ENCODE assay signal across 8 cellular contexts in the genomic region with DNA sequence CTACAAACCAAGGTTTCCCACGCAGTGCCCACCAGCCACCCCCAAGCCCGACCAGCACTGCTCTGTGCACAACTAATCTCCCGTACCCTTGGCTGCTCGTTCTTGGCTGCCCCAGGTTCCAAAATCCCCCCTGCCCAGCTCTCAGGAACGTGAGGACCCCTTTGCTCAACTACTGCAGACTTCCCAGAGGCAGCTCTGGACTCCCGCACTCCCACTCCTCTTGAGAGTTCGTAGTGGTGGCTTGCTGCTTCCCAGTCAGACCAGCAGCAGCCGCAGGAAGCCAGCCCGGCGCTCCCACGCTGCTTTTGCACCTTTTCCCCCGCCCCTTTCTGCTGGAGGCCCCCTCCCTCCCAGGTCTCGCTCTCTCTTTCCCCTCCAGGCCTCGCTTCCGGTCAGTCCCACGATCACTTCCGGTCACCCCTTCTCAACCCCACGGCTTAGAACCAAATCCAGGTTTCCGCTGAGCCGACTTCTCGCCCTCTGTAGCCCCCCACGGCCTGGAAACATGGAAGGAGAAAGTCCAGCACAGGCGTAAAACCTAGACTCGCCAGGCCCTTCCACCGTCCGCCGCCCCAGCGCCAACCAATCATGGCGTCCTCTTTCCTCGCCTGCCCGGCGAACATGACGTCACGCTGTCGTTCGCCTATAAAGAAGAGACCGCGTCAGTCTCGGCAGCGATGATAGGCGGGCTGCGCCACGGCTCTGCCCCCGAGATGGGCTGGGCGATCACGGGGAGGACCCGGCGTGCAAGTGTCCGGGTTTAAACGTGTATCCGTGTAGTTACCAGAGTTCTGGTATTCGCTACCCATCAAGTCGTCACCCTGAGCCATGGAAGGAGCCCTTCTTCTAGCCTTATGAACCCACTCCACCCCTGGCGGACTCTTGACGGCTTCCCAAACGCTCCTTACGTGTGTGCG.
DNase-seq lines count a peak whose midpoint lies in the region; ATAC-seq and TF ChIP-seq lines count a peak whose summit lies in the region.

TFCP2 (minus strand) TSS at position 621 of the 917 bp plus-strand sequence. CDS start 713 bp downstream, outside the sequence.

- H3K4me1 Mint-ChIP-seq in central memory CD8-positive, alpha-beta T cell: peaks cover 14% of the 10 kb centered on the region

- peak; percentile 95 for ATAC-seq in HG03175 (IDR thresholded peaks at IDR 0.05; ENCODE audit: unreplicated experiment)
- peak; percentile 99 to 100 for ATAC-seq in activated CD4-positive, CD25-positive, alpha-beta regulatory T cell treated with anti-CD3 and anti-CD28 coated beads, Interleukin-2, amount 50 U/mL, for 24 hours
- ATAC-seq in central memory CD8-positive, alpha-beta T cell (replicated peaks; ENCODE audit: extremely low read depth, poor library complexity, severe bottlenecking): peak; percentile 100

- no peak within 1 kb of the TSS for H3K27ac Mint-ChIP-seq in central memory CD8-positive, alpha-beta T cell (ENCODE audit: low read depth)

- no peak within 1 kb of the TSS for H3K4me3 Mint-ChIP-seq in central memory CD8-positive, alpha-beta T cell

- peak; percentile 67 for TF ChIP-seq POLR2A in GM18951 (IDR thresholded peaks at IDR 0.05; ENCODE audit: extremely low read depth, insufficient read depth, insufficient read length)

- in situ Hi-C loops in GM18951 (cut with MboI; ENCODE audit: low sequenced_read_pairs, unreplicated experiment): no loop called here

- no peaks in the 10 kb centered on the region for H3K27me3 Mint-ChIP-seq in central memory CD8-positive, alpha-beta T cell

- peaks cover 7% of the 10 kb centered on the region for H3K36me3 Mint-ChIP-seq in central memory CD8-positive, alpha-beta T cell (ENCODE audit: insufficient read depth)

- H3K9me3 Mint-ChIP-seq in central memory CD8-positive, alpha-beta T cell: no peaks in the 10 kb centered on the region

- DNase-seq in AG08395 (ENCODE audit: low spot score) (peak; percentile 98), NCI-H446 treated with DMSO at 0.1 percent for 48 hours (lab: John Stamatoyannopoulos, UW) (peak; percentile 71), iris pigment epithelial cell (ENCODE audit: low read depth) (peak; percentile 98)
- DNase-seq in central memory CD8-positive, alpha-beta T cell (ENCODE audit: low spot score in 2 of 2): peak; percentile 85 to 92
- DNase-seq in stimulated activated CD4-positive, alpha-beta T cell treated with anti-CD3 and anti-CD28 coated beads, Interleukin-12 subunit alpha, Interleukin-12 subunit beta, amount 100 ng/mL, for 24 hours (ENCODE audit: low read depth in 2 of 2): peak; percentile 88 to 91

Comparison
In these comparisons a context has a peak if more than half of its experiments do, and no peak if none do; other contexts are left out.
1. Peak in every context shown above with its lines: DNase-seq and ATAC-seq.